ENCODE assay signal across 8 cellular contexts in the genomic region with DNA sequence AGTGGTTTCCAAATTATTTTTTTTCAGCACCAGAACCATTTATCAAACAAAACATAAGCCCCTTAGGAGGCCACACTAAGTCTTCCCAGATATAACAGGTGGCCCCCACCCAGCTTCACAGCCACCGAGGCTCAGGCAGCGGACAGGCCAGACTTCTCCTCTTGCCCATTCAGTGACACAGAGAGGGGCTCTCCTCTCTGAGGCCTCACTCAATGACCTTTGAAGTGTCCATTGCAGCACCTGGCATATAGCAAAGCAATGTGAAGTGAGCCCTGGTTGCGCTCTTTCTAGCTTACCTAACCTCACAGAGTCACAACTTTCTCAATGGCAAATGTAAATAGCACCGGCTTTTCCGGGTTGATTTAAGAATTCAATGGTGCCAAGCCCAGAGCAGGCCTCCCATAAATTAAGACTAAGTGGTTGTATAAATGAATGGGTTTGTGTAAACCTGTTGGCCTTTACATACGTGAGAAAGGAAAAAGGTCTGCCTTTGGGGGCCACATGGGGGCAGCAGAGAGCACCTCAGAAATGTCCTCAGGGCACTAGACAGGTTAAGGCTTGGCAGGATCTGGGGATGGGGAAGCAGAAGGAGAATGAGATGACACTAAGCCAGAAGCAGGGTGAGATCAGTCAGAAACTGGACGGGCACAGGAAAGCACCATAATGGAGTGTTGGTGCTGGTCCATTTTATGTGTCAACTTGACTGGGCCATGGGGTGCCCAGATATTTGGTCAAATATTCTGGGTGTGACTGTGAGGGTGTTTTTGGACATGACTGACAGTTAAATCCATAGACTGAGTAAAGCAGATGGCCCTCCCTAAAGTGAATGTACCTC. TPM values are rescaled to one million over a fixed set of nuclear protein-coding genes. Genes with fewer than 3 reads are reported as not detected.
DNase-seq lines count a peak whose midpoint lies in the region; ATAC-seq and TF ChIP-seq lines count a peak whose summit lies in the region.

No MANE protein-coding gene starts in this region.

- CTCF ChIA-PET in WTC11 (lab: Charles Lee): interaction anchor here (1.0 kb wide), 3 partner anchors 15 to 75 kb away, joined by 3 read pairs; no protein-coding TSS in a partner anchor

- H3K27ac ChIP-seq in 22Rv1: no peak overlapping the region

- no peaks in the 10 kb centered on the region for H3K4me1 Mint-ChIP-seq in WTC11

- H3K27me3 ChIP-seq in GM06990 (replicated peaks; ENCODE audit: control insufficient read depth, insufficient read depth, low read length): no peaks in the 10 kb centered on the region

- peak; percentile 91 for TF ChIP-seq CTCF in 22Rv1 (IDR thresholded peaks at IDR 0.05)
- peak; percentile 78 for TF ChIP-seq CTCF in GM06990 (IDR thresholded peaks at IDR 0.05; ENCODE audit: insufficient read depth, low read length, poor library complexity, severe bottlenecking)
- peak; percentile 81 for TF ChIP-seq CTCF in WTC11 (IDR thresholded peaks at IDR 0.05)
- TF ChIP-seq CTCF in fibroblast of pulmonary artery (IDR thresholded peaks at IDR 0.05; ENCODE audit: low read length, missing control alignments): peak; percentile 82

- no peak overlapping the region for H3K4me3 Mint-ChIP-seq in WTC11

- DNase-seq in GM06990 (ENCODE audit: extremely low read depth, insufficient read length) (no peak), MV-4-11 (lab: John Stamatoyannopoulos, UW) (peak; percentile 39), WTC11 (ENCODE audit: low spot score) (peak; percentile 77), fibroblast of pulmonary artery (ENCODE audit: low read depth) (peak; percentile 55), pulmonary artery endothelial cell (ENCODE audit: low read depth, low spot score) (peak; percentile 8)
- no peak for DNase-seq in activated effector memory CD4-positive, alpha-beta T cell treated with Interleukin-2 at 50 U/mL for 16 hours

- H3K36me3 ChIP-seq in GM06990 (ENCODE audit: control insufficient read depth, insufficient read depth, low read length): no peaks in the 10 kb centered on the region

- peaks cover 14% of the 10 kb centered on the region for H3K9me3 Mint-ChIP-seq in WTC11

- POLR2A ChIA-PET in WTC11 (lab: Charles Lee): no interaction called here

- ATAC-seq in WTC11: peak; percentile 92
- ATAC-seq in HG03095 (IDR thresholded peaks at IDR 0.05; ENCODE audit: unreplicated experiment): no peak

- no peaks in the 10 kb centered on the region for H3K36me3 Mint-ChIP-seq in WTC11

- no peak overlapping the region for H3K27ac Mint-ChIP-seq in WTC11

- no peaks in the 10 kb centered on the region; the same call in 1 of the 2 replicates for H3K27me3 Mint-ChIP-seq in WTC11 (ENCODE audit: low read depth)

- H3K4me3 ChIP-seq in GM06990 (replicated peaks; ENCODE audit: low read depth, low read length) (no peak overlapping the region), fibroblast of pulmonary artery (replicated peaks; ENCODE audit: low read depth, low read length) (no peak overlapping the region)

TF ChIP-seq in WTC11, 78 proteins besides CTCF, POLR2A, EP300 and RAD21:
- 0 out of 2 replicates have a peak, but pooled peaks have one; percentile 27 for TF ChIP-seq ZNF416 (CRISPR knock-in tag; IDR thresholded peaks at IDR 0.05)
- TF ChIP-seq EMX1 (CRISPR knock-in tag; IDR thresholded peaks at IDR 0.05): no peak

RNA-seq across cellular contexts. Expression of gene FRMPD2, which starts 59.1 kb away (rescaled TPM):
- total RNA-seq in WTC11 (2021): 0.73 to 1.3 TPM (median 1.1 TPM) in 3 replicates
- not detected in 2 replicates for total RNA-seq in pulmonary artery endothelial cell

Comparison
In these comparisons a context has a peak if more than half of its experiments do, and no peak if none do; other contexts are left out.
1. DNase-seq: peak in MV-4-11 (single experiment), WTC11 (single experiment), fibroblast of pulmonary artery (single experiment) and pulmonary artery endothelial cell (single experiment); none in GM06990 (single experiment) and activated effector memory CD4-positive, alpha-beta T cell treated with Interleukin-2 at 50 U/mL for 16 hours (single experiment).
2. Peak in every context shown above with its lines, with median percentiles within 50 percentile points of each other: CTCF ChIP-seq.